ENCODE assay signal across 1 cellular context in the genomic region with DNA sequence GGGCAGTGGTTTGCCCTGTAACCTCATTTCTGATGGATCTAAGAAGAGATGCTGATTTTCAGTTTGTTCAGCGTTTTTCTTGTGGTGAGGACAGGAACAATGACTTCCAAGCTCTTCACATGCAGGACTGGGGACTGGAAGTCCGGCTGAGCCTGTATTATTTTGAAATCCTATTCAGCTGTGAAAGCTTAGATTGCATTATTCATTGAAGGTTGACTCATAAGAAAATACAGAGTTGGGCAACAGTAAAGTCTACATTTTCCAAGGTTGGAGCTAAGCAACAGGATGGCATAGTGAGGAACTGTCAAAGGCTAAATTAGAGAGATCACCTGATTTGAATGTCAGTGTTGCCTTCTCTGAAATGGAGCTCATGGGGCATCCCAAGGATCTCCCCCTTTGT.
A peak's percentile ranks its signal among the peaks of the same experiment; 100 is the strongest.
TF ChIP-seq lines count a peak whose summit lies in the region.

No MANE protein-coding gene starts in this region.

TF ChIP-seq in SK-N-SH, 30 proteins besides CTCF, POLR2A, EP300 and RAD21 (continued from another document):
- TF ChIP-seq NRF1 (IDR thresholded peaks at IDR 0.05; ENCODE audit: low read depth, low read length) (no peak), FOXJ3 (CRISPR knock-in tag; IDR thresholded peaks at IDR 0.05) (no peak), GATA2 (CRISPR knock-in tag; IDR thresholded peaks at IDR 0.05) (no peak), TAF1 (IDR thresholded peaks at IDR 0.05; ENCODE audit: borderline replicate concordance, low read depth, low read length) (no peak), RFX5 (IDR thresholded peaks at IDR 0.05; ENCODE audit: low read length) (no peak), MEF2A (IDR thresholded peaks at IDR 0.05; ENCODE audit: borderline replicate concordance, low read depth) (no peak), MXI1 (IDR thresholded peaks at IDR 0.05; ENCODE audit: low read depth, low read length) (no peak), GABPA (IDR thresholded peaks at IDR 0.05; ENCODE audit: low read depth) (no peak), FOSL2 (IDR thresholded peaks at IDR 0.05; ENCODE audit: borderline replicate concordance, low read depth) (peak; percentile 75), JUND (IDR thresholded peaks at IDR 0.05) (0 out of 2 replicates have a peak, but pooled peaks have one; percentile 21), MAX (IDR thresholded peaks at IDR 0.05; ENCODE audit: low read depth) (no peak), NFIC (IDR thresholded peaks at IDR 0.05; ENCODE audit: borderline replicate concordance) (no peak), USF1 (IDR thresholded peaks at IDR 0.05; ENCODE audit: borderline replicate concordance, low read depth) (no peak), SMC3 (IDR thresholded peaks at IDR 0.05; ENCODE audit: low read depth, low read length) (no peak), EZH2phosphoT487 (IDR thresholded peaks at IDR 0.05; ENCODE audit: borderline replicate concordance, low read depth) (no peak), TCF12 (IDR thresholded peaks at IDR 0.05) (peak; percentile 50; the same call in 1 of the 2 replicates), FOXM1 (IDR thresholded peaks at IDR 0.05; ENCODE audit: low read depth) (no peak)
- TF ChIP-seq, protein P1, sequence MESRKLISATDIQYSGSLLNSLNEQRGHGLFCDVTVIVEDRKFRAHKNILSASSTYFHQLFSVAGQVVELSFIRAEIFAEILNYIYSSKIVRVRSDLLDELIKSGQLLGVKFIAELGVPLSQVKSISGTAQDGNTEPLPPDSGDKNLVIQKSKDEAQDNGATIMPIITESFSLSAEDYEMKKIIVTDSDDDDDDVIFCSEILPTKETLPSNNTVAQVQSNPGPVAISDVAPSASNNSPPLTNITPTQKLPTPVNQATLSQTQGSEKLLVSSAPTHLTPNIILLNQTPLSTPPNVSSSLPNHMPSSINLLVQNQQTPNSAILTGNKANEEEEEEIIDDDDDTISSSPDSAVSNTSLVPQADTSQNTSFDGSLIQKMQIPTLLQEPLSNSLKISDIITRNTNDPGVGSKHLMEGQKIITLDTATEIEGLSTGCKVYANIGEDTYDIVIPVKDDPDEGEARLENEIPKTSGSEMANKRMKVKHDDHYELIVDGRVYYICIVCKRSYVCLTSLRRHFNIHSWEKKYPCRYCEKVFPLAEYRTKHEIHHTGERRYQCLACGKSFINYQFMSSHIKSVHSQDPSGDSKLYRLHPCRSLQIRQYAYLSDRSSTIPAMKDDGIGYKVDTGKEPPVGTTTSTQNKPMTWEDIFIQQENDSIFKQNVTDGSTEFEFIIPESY (IDR thresholded peaks at IDR 0.05; ENCODE audit: borderline replicate concordance, low read depth): no peak
- TF ChIP-seq, protein P2, sequence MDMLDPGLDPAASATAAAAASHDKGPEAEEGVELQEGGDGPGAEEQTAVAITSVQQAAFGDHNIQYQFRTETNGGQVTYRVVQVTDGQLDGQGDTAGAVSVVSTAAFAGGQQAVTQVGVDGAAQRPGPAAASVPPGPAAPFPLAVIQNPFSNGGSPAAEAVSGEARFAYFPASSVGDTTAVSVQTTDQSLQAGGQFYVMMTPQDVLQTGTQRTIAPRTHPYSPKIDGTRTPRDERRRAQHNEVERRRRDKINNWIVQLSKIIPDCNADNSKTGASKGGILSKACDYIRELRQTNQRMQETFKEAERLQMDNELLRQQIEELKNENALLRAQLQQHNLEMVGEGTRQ (IDR thresholded peaks at IDR 0.05; ENCODE audit: borderline replicate concordance, low read depth, low read length): no peak
